Comparison of ENCODE assay signal across 2 cellular contexts in the genomic region with DNA sequence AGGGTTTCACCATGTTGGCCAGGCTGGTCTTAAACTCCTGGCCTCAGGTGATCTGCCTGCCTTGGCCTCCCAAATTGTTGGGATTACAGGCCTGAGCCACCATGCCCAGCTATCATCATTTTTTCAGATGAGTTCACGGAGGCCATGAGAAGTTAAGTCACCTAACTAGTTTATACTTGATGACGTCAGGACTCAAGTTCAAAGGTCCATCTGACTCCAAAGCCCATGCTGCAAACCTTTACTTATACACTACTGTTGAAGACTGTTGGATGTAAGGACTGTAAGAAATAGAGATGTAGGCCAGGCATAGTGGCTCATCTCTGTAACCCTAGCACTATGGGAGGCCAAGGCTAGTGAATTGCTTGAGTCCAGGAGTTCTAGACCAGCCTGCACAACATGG.
TF ChIP-seq lines count a peak whose summit lies in the region.

No MANE protein-coding gene starts in this region.

TF ChIP-seq in HepG2, 621 proteins besides CTCF, POLR2A, EP300 and RAD21:
- TF ChIP-seq, protein P1, sequence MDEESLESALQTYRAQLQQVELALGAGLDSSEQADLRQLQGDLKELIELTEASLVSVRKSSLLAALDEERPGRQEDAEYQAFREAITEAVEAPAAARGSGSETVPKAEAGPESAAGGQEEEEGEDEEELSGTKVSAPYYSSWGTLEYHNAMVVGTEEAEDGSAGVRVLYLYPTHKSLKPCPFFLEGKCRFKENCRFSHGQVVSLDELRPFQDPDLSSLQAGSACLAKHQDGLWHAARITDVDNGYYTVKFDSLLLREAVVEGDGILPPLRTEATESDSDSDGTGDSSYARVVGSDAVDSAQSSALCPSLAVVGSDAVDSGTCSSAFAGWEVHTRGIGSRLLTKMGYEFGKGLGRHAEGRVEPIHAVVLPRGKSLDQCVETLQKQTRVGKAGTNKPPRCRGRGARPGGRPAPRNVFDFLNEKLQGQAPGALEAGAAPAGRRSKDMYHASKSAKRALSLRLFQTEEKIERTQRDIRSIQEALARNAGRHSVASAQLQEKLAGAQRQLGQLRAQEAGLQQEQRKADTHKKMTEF (CRISPR knock-in tag; IDR thresholded peaks at IDR 0.05) = no peak
- peak; percentile 93 for TF ChIP-seq ATF7 (IDR thresholded peaks at IDR 0.05)
- TF ChIP-seq ATF7 (CRISPR knock-in tag; IDR thresholded peaks at IDR 0.05) = no peak
- TF ChIP-seq SSRP1 (CRISPR knock-in tag; IDR thresholded peaks at IDR 0.05) = no peak
- TF ChIP-seq, protein P2, sequence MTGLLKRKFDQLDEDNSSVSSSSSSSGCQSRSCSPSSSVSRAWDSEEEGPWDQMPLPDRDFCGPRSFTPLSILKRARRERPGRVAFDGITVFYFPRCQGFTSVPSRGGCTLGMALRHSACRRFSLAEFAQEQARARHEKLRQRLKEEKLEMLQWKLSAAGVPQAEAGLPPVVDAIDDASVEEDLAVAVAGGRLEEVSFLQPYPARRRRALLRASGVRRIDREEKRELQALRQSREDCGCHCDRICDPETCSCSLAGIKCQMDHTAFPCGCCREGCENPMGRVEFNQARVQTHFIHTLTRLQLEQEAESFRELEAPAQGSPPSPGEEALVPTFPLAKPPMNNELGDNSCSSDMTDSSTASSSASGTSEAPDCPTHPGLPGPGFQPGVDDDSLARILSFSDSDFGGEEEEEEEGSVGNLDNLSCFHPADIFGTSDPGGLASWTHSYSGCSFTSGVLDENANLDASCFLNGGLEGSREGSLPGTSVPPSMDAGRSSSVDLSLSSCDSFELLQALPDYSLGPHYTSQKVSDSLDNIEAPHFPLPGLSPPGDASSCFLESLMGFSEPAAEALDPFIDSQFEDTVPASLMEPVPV (CRISPR knock-in tag; IDR thresholded peaks at IDR 0.05) = no peak
- no peak for TF ChIP-seq ZNF672 (CRISPR knock-in tag; IDR thresholded peaks at IDR 0.05)
- no peak for TF ChIP-seq HNRNPH1 (optimal IDR thresholded peaks at IDR 0.05; ENCODE audit: low read depth, low read length)
- peak; percentile 97 for TF ChIP-seq ZNF12 (CRISPR knock-in tag; IDR thresholded peaks at IDR 0.05)
- TF ChIP-seq GATAD1 (CRISPR knock-in tag; IDR thresholded peaks at IDR 0.05) = no peak
- TF ChIP-seq ZNF781 (CRISPR knock-in tag; IDR thresholded peaks at IDR 0.05; ENCODE audit: borderline replicate concordance, not compliant biosample characterization) = no peak
- no peak for TF ChIP-seq ERF (CRISPR knock-in tag; IDR thresholded peaks at IDR 0.05)
- TF ChIP-seq, protein P3, sequence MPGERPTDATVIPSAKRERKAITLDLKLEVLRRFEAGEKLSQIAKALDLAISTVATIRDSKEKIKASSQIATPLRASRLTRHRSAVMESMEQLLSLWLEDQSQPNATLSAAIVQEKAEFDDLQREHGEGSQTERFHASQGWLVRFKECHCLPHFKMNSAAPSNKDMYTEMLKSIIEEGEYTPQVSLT (CRISPR knock-in tag; IDR thresholded peaks at IDR 0.05; ENCODE audit: borderline replicate concordance, low read depth) = no peak
- TF ChIP-seq PRPF4 (IDR thresholded peaks at IDR 0.05; ENCODE audit: low read depth, low read length, poor library complexity, severe bottlenecking) = no peak
- peak; percentile 62; the same call in 1 of the 2 replicates for TF ChIP-seq ZBTB21 (CRISPR knock-in tag; IDR thresholded peaks at IDR 0.05)
- TF ChIP-seq CREB1 (IDR thresholded peaks at IDR 0.05) = peak; percentile 94
- TF ChIP-seq CREB1 (CRISPR knock-in tag; IDR thresholded peaks at IDR 0.05) = no peak
- TF ChIP-seq IKZF4 (CRISPR knock-in tag; IDR thresholded peaks at IDR 0.05; ENCODE audit: borderline replicate concordance, low read depth, not compliant biosample characterization) = no peak
- no peak for TF ChIP-seq MEF2D (CRISPR knock-in tag; IDR thresholded peaks at IDR 0.05)
- TF ChIP-seq, protein P4, sequence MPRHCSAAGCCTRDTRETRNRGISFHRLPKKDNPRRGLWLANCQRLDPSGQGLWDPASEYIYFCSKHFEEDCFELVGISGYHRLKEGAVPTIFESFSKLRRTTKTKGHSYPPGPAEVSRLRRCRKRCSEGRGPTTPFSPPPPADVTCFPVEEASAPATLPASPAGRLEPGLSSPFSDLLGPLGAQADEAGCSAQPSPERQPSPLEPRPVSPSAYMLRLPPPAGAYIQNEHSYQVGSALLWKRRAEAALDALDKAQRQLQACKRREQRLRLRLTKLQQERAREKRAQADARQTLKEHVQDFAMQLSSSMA (CRISPR knock-in tag; IDR thresholded peaks at IDR 0.05) = no peak

TF ChIP-seq in K562, 482 proteins besides CTCF, POLR2A, EP300 and RAD21:
- TF ChIP-seq ZKSCAN1 (IDR thresholded peaks at IDR 0.05; ENCODE audit: low read depth, low read length) (no peak), ZNF12 (CRISPR knock-in tag; IDR thresholded peaks at IDR 0.05) (peak; percentile 89)
